ENCODE assay signal across 34 cellular contexts in genomic region chr6:98352348-98352747, GRCh38.
"Had no signal": no experiment of that assay in that cellular context is flagged by ENCODE, and none has a peak within 500 bp of the region (broad histone marks: within the 10 kb centered on the region; RNA-seq: fewer than 3 reads in every experiment).

No MANE protein-coding gene starts in this region.

- H3K36me3 ChIP-seq: adrenal gland, ascending aorta, brain microvascular endothelial cell, breast epithelium, cardiac muscle cell had no signal

- H3K27ac ChIP-seq: adrenal gland, ascending aorta, body of pancreas, brain microvascular endothelial cell, breast epithelium, cardiac muscle cell had no signal

- DNase-seq: activated effector memory CD4-positive, alpha-beta T cell treated with anti-CD3 and anti-CD28 coated beads, Interleukin-2, amount 50 U/mL, for 16 hours; activated effector memory CD4-positive, alpha-beta T cell treated with Interleukin-2 at 50 U/mL for 16 hours; activated gamma-delta T cell; activated gamma-delta T cell treated with Interleukin-2 at 50 U/mL for 16 hours; activated naive CD4-positive, alpha-beta T cell; activated naive CD4-positive, alpha-beta T cell treated with anti-CD3 and anti-CD28 coated beads for 36 hours; activated naive CD4-positive, alpha-beta T cell treated with anti-CD3 and anti-CD28 coated beads, Interleukin-2, amount 10 ng/mL, durations not matched to agents 7 days and 5 days; activated naive CD4-positive, alpha-beta T cell treated with anti-CD3 and anti-CD28 coated beads, Interleukin-2, amount 50 U/mL, for 16 hours; activated naive CD4-positive, alpha-beta T cell treated with Interleukin-2 at 50 U/mL for 16 hours; activated naive CD8-positive, alpha-beta T cell treated with anti-CD3 and anti-CD28 coated beads for 36 hours; activated naive CD8-positive, alpha-beta T cell treated with anti-CD3 and anti-CD28 coated beads, Interleukin-2, amount 10 ng/mL, durations not matched to agents 7 days and 5 days; activated naive CD8-positive, alpha-beta T cell treated with anti-CD3 and anti-CD28 coated beads, Interleukin-2, amount 50 U/mL, for 24 hours; activated T-cell treated with anti-CD3 and anti-CD28 coated beads, Interleukin-2, amount 50 U/mL, for 1 hour; activated T-cell treated with anti-CD3 and anti-CD28 coated beads, Interleukin-2, amount 50 U/mL, for 24 hours; activated T-cell treated with anti-CD3 and anti-CD28 coated beads, Interleukin-2, amount 50 U/mL, for 4 hours; activated T-cell treated with anti-CD3 and anti-CD28 coated beads, Interleukin-2, amount 50 U/mL, for 48 hours; activated T-cell treated with anti-CD3 and anti-CD28 coated beads, Interleukin-2, amount 50 U/mL, for 72 hours; adrenal gland; amniotic stem cell; amygdala; anterior cingulate cortex; aorta; body of pancreas; brain microvascular endothelial cell; caudate nucleus; central memory CD4-positive, alpha-beta T cell; cerebellar nuclear complex had no signal

- H3K4me1 ChIP-seq: adrenal gland, ascending aorta, body of pancreas, breast epithelium had no signal

- H3K4me3 ChIP-seq: adrenal gland, ascending aorta, body of pancreas, breast epithelium, cardiac muscle cell had no signal

- FAIRE-seq: astrocyte, bronchial epithelial cell had no signal

- H3K9me3 ChIP-seq: adrenal gland, ascending aorta, body of pancreas, breast epithelium had no signal

- H3K27me3 ChIP-seq: adrenal gland, ascending aorta, body of pancreas, brain microvascular endothelial cell, breast epithelium, cardiac muscle cell had no signal

- ATAC-seq: activated naive CD4-positive, alpha-beta T cell treated with anti-CD3 and anti-CD28 coated beads, Interleukin-2, amount 50 U/mL, for 72 hours; activated naive CD8-positive, alpha-beta T cell treated with anti-CD3 and anti-CD28 coated beads, Interleukin-2, amount 50 U/mL, for 24 hours; activated T-cell treated with anti-CD3 and anti-CD28 coated beads, Interleukin-2, amount 50 U/mL, for 4 hours; activated T-cell treated with anti-CD3 and anti-CD28 coated beads, Interleukin-2, amount 50 U/mL, for 72 hours; activated T-helper 17 cell treated with anti-CD3 and anti-CD28 coated beads, Interleukin-2, amount 50 U/mL, for 72 hours; body of pancreas had no signal
